In the genomic region with DNA sequence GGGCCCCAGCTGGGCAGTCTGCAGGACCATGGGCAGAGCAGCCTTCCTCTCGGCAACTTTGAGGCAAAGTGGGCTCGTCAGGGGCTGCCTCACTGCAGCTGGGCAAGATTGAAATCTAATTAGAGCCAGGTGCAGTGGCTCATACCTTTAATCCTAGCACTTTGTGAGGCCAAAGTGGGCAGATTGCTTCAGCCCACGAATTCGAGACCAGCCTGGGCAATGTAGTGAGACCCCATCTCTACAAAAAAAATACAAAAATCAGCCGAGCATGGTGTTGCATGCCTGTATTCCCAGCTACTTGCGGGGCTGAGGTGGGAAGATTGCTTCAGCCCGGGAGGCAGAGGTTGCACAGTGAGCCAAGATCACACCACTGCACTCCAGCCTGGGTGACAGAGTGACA, we compare ENCODE assay signal across 2 cellular contexts.
A peak's percentile ranks its signal among the peaks of the same experiment; 100 is the strongest.
TF ChIP-seq lines count a peak whose summit lies in the region.

No MANE protein-coding gene starts in this region.

TF ChIP-seq in HepG2, 621 proteins besides CTCF, POLR2A, EP300 and RAD21:
- TF ChIP-seq ZNF121 (CRISPR knock-in tag; IDR thresholded peaks at IDR 0.05) (peak; percentile 55; the same call in 1 of the 2 replicates), ZNF232 (CRISPR knock-in tag; IDR thresholded peaks at IDR 0.05; ENCODE audit: borderline replicate concordance) (no peak)
TF ChIP-seq in HepG2: peak in this region for 1.

TF ChIP-seq in K562, 482 proteins besides CTCF, POLR2A, EP300 and RAD21:
- no peak for TF ChIP-seq ZZZ3 (IDR thresholded peaks at IDR 0.05)
- peak; percentile 35; the same call in 1 of the 2 replicates for TF ChIP-seq ZNF121 (CRISPR knock-in tag; conservative IDR thresholded peaks at IDR 0.05)
